Comparison of ENCODE assay signal across 32 cellular contexts in genomic region chr16:56876048-56876447, GRCh38. TPM values are rescaled to one million over a fixed set of nuclear protein-coding genes. Genes with fewer than 3 reads are reported as not detected.
"Had no signal": no experiment of that assay in that cellular context is flagged by ENCODE, and none has a peak within 500 bp of the region (broad histone marks: within the 10 kb centered on the region; RNA-seq: fewer than 3 reads in every experiment).

No MANE protein-coding gene starts in this region.

- H3K27me3 ChIP-seq: brain microvascular endothelial cell had no signal

- ATAC-seq: activated T-cell treated with anti-CD3 and anti-CD28 coated beads, Interleukin-2, amount 50 U/mL, for 4 hours had no signal

- H3K36me3 ChIP-seq: brain microvascular endothelial cell had no signal

- H3K27me3 Mint-ChIP-seq: activated B cell treated with CpG ODN at 0.5 μM for 24 hours; activated naive CD8-positive, alpha-beta T cell treated with anti-CD3 and anti-CD28 coated beads for 36 hours had no signal

- H3K27ac Mint-ChIP-seq: activated naive CD8-positive, alpha-beta T cell treated with anti-CD3 and anti-CD28 coated beads for 36 hours; activated T-helper 1 cell treated with anti-CD3 and anti-CD28 coated beads, Interleukin-12 subunit alpha, Interleukin-12 subunit beta, Interleukin-2, Interleukin-4 antibody, amounts not matched to agents 30 ng/mL and 10 ng/mL and 1 ng/mL, durations not matched to agents 14 hours and 24 hours and 36 hours had no signal

- DNase-seq: activated B cell treated with CpG ODN at 0.5 μM for 24 hours; activated CD4-positive, alpha-beta T cell treated with anti-CD3 and anti-CD28 coated beads for 4 hours; activated CD4-positive, CD25-positive, alpha-beta regulatory T cell treated with anti-CD3 and anti-CD28 coated beads, Interleukin-2, amount 50 U/mL, for 72 hours; activated CD8-positive, alpha-beta memory T cell treated with anti-CD3 and anti-CD28 coated beads, Interleukin-2, amount 50 U/mL, for 4 hours; activated naive CD4-positive, alpha-beta T cell treated with anti-CD3 and anti-CD28 coated beads, Interleukin-2, amount 50 U/mL, for 16 hours; activated naive CD8-positive, alpha-beta T cell treated with anti-CD3 and anti-CD28 coated beads for 36 hours; activated T-cell treated with anti-CD3 and anti-CD28 coated beads for 4 hours; activated T-cell treated with anti-CD3 and anti-CD28 coated beads, Interleukin-2, amount 50 U/mL, for 4 hours; amniotic stem cell; aorta; brain microvascular endothelial cell; central memory CD4-positive, alpha-beta T cell; Karpas-422; KBM-7; NCI-H1048; NCI-H1105 treated with DMSO at 0.1 percent for 48 hours; NCI-H1436; NCI-H1694 treated with DMSO at 0.1 percent for 48 hours; NCI-H2029; NCI-H345; NCI-H748 treated with DMSO at 0.1 percent for 48 hours; NK-92 treated with Interleukin-12 subunit alpha and Interleukin-12 subunit beta, amount 100 ng/mL, for 24 hours; OCI-M1; Right ventricle myocardium superior; SW 1271; T-helper 1 cell; T-helper 2 cell; T-helper 9 cell had no signal

- H3K9me3 Mint-ChIP-seq: activated B cell treated with CpG ODN at 0.5 μM for 24 hours; activated naive CD8-positive, alpha-beta T cell treated with anti-CD3 and anti-CD28 coated beads for 36 hours; activated T-cell treated with anti-CD3 and anti-CD28 coated beads, Interleukin-2, amount 50 U/mL, for 4 hours; activated T-helper 1 cell treated with anti-CD3 and anti-CD28 coated beads, Interleukin-12 subunit alpha, Interleukin-12 subunit beta, Interleukin-2, Interleukin-4 antibody, amounts not matched to agents 30 ng/mL and 10 ng/mL and 1 ng/mL, durations not matched to agents 14 hours and 24 hours and 36 hours had no signal

- H3K27ac ChIP-seq: brain microvascular endothelial cell, VCaP had no signal

- H3K4me3 Mint-ChIP-seq: activated B cell treated with CpG ODN at 0.5 μM for 24 hours; activated naive CD8-positive, alpha-beta T cell treated with anti-CD3 and anti-CD28 coated beads for 36 hours; activated T-cell treated with anti-CD3 and anti-CD28 coated beads, Interleukin-2, amount 50 U/mL, for 4 hours; activated T-helper 1 cell treated with anti-CD3 and anti-CD28 coated beads, Interleukin-12 subunit alpha, Interleukin-12 subunit beta, Interleukin-2, Interleukin-4 antibody, amounts not matched to agents 30 ng/mL and 10 ng/mL and 1 ng/mL, durations not matched to agents 14 hours and 24 hours and 36 hours had no signal

- H3K36me3 Mint-ChIP-seq: activated naive CD8-positive, alpha-beta T cell treated with anti-CD3 and anti-CD28 coated beads for 36 hours had no signal

RNA-seq across cellular contexts. Expression of gene SLC12A3, which starts 11.0 kb away (rescaled TPM):
- total RNA-seq: activated T-cell treated with anti-CD3 and anti-CD28 coated beads, Interleukin-2, amount 50 U/mL, for 4 hours; activated T-helper 1 cell treated with anti-CD3 and anti-CD28 coated beads, Interleukin-12 subunit alpha, Interleukin-12 subunit beta, Interleukin-2, Interleukin-4 antibody, amounts not matched to agents 30 ng/mL and 10 ng/mL and 1 ng/mL, durations not matched to agents 14 hours and 24 hours and 36 hours; aorta; MCF 10A; NCI-H460; Right ventricle myocardium superior had no signal
- polyA plus RNA-seq: aorta had no signal
